ENCODE assay signal across 11 cellular contexts in the genomic region with DNA sequence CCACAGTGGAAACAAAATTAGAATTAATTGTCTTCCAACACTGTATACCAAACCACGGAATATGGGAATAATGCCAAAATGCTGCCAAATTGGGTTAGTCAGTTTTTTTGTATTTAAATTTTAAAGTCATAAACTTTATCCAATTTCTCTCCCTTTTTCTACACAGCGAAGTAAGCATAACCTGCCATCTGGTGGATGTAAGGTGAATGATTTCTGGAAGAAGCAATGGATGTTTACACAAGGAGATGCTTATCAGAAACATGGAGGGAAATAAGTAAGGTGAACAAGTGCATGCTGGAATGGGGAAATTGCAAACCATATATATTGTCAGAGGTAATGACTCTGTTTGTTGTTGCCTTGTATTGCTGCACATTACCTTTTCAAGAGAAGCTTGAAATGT.
DNase-seq lines count a peak whose midpoint lies in the region; ATAC-seq, FAIRE-seq and TF ChIP-seq lines count a peak whose summit lies in the region.
"Had no signal": no experiment of that assay in that cellular context is flagged by ENCODE, and none has a peak within 500 bp of the region (broad histone marks: within the 10 kb centered on the region; RNA-seq: fewer than 3 reads in every experiment).

No MANE protein-coding gene starts in this region.

- dilution Hi-C loops in keratinocyte (cut with MboI; ENCODE audit: extremely low pct_ligation_motif_present, low sequenced_read_pairs): no loop called here

- H3K4me3 ChIP-seq in keratinocyte (ENCODE audit: control insufficient read depth in 2 of 3, extremely low read depth in 1 of 3, insufficient read depth in 2 of 3, low read depth in 1 of 3, low read length in 3 of 3): no peak overlapping the region

- no peaks in the 10 kb centered on the region for H3K27me3 ChIP-seq in keratinocyte (ENCODE audit: control insufficient read depth, extremely low read depth, insufficient read depth, low read length)

- H4K20me1 ChIP-seq in keratinocyte (ENCODE audit: control insufficient read depth, extremely low read depth, insufficient read depth, low read length): no peaks in the 10 kb centered on the region

- peak; percentile 61 for FAIRE-seq in keratinocyte (lab: Jason Lieb, UNC)

- no peak for ATAC-seq in HG02870 (IDR thresholded peaks at IDR 0.05; ENCODE audit: unreplicated experiment)
- ATAC-seq in GM21825 (IDR thresholded peaks at IDR 0.05; ENCODE audit: unreplicated experiment): no peak
- ATAC-seq in GM19035 (IDR thresholded peaks at IDR 0.05; ENCODE audit: unreplicated experiment): no peak
- ATAC-seq: activated CD8-positive, alpha-beta memory T cell treated with anti-CD3 and anti-CD28 coated beads, Interleukin-2, amount 10 ng/mL, durations not matched to agents 7 days and 5 days had no signal

- H3K4me1 ChIP-seq in keratinocyte (ENCODE audit: control insufficient read depth, extremely low read depth, insufficient read depth, low read length): no peaks in the 10 kb centered on the region

- DNase-seq in DMS 273 (lab: John Stamatoyannopoulos, UW; ENCODE audit: unreplicated experiment): peak; percentile 63
- peak; percentile 65 for DNase-seq in HT-29 (ENCODE audit: low spot score)
- DNase-seq in SHP77 (lab: John Stamatoyannopoulos, UW): peak; percentile 10 to 20
- DNase-seq in keratinocyte (ENCODE audit: low read depth, low spot score): peak; percentile 0
- no peak for DNase-seq in T-helper 9 cell
- DNase-seq: activated CD8-positive, alpha-beta memory T cell treated with anti-CD3 and anti-CD28 coated beads, Interleukin-2, amount 10 ng/mL, durations not matched to agents 7 days and 5 days; NCI-H2107; stimulated activated CD4-positive, alpha-beta T cell treated with anti-CD3 and anti-CD28 coated beads, Interleukin-4, amount 100 ng/mL, for 4 hours had no signal

- no peaks in the 10 kb centered on the region for H3K79me2 ChIP-seq in keratinocyte (ENCODE audit: control insufficient read depth, insufficient read depth, low read length)

- H3K9ac ChIP-seq in keratinocyte (ENCODE audit: control insufficient read depth, extremely low read depth, insufficient read depth, low read length): no peak overlapping the region

- peak in 2 of 3 experiments; percentile 19 to 28 for TF ChIP-seq CTCF in keratinocyte (optimal IDR thresholded peaks at IDR 0.05 in 1 of 3, IDR thresholded peaks at IDR 0.05 in 1 of 3, conservative IDR thresholded peaks at IDR 0.05 in 1 of 3; ENCODE audit: extremely low read depth in 1 of 3, insufficient read depth in 2 of 3, low read length in 3 of 3)

- no peaks in the 10 kb centered on the region for H3K9me1 ChIP-seq in keratinocyte (ENCODE audit: control insufficient read depth, extremely low read depth, insufficient read depth, low read length)

- H3K36me3 ChIP-seq in keratinocyte (ENCODE audit: control insufficient read depth in 2 of 2, extremely low read depth in 1 of 2, insufficient read depth in 2 of 2, low read length in 2 of 2): no peaks in the 10 kb centered on the region

- H3K27ac ChIP-seq in keratinocyte (ENCODE audit: control insufficient read depth, insufficient read depth, low read length): no peak overlapping the region

- no peak overlapping the region for H2AFZ ChIP-seq in keratinocyte (ENCODE audit: control insufficient read depth, low read length)

- H3K9me3 ChIP-seq in keratinocyte (ENCODE audit: control insufficient read depth, low read depth, low read length): no peaks in the 10 kb centered on the region

- H3K4me2 ChIP-seq in keratinocyte (ENCODE audit: control insufficient read depth, extremely low read depth, insufficient read depth, low read depth, low read length): no peak overlapping the region
